ENCODE assay signal across 20 cellular contexts in genomic region chr4:83248486-83248885, GRCh38. TPM values are rescaled to one million over a fixed set of nuclear protein-coding genes. Genes with fewer than 3 reads are reported as not detected.
DNase-seq lines count a peak whose midpoint lies in the region; ATAC-seq and TF ChIP-seq lines count a peak whose summit lies in the region.
"Had no signal": no experiment of that assay in that cellular context is flagged by ENCODE, and none has a peak within 500 bp of the region (broad histone marks: within the 10 kb centered on the region; RNA-seq: fewer than 3 reads in every experiment).

No MANE protein-coding gene starts in this region.

- H3K27me3 Mint-ChIP-seq in activated T-cell treated with anti-CD3 and anti-CD28 coated beads, Interleukin-2, amount 50 U/mL, for 4 hours (ENCODE audit: low read depth), result peaks cover 2% of the 10 kb centered on the region
- H3K27me3 Mint-ChIP-seq: CD4-positive, alpha-beta memory T cell had no signal

- H4K20me1 ChIP-seq in HCT116 (ENCODE audit: insufficient read depth) (no peaks in the 10 kb centered on the region), PC-9 (ENCODE audit: insufficient read depth) (no peaks in the 10 kb centered on the region)

- ATAC-seq in HCT116 (peak; percentile 44; the same call in 1 of the 2 replicates), HG02759 (IDR thresholded peaks at IDR 0.05; ENCODE audit: unreplicated experiment) (no peak)
- no peak for ATAC-seq in activated T-cell treated with anti-CD3 and anti-CD28 coated beads, Interleukin-2, amount 50 U/mL, for 4 hours
- ATAC-seq: activated CD8-positive, alpha-beta T cell treated with anti-CD3 and anti-CD28 coated beads, Interleukin-2, amount 10 ng/mL, durations not matched to agents 7 days and 5 days; left ventricle myocardium superior had no signal

- no peak overlapping the region for H3K4me3 Mint-ChIP-seq in activated T-cell treated with anti-CD3 and anti-CD28 coated beads, Interleukin-2, amount 50 U/mL, for 4 hours
- H3K4me3 Mint-ChIP-seq: activated CD8-positive, alpha-beta T cell treated with anti-CD3 and anti-CD28 coated beads, Interleukin-2, amount 10 ng/mL, durations not matched to agents 7 days and 5 days; CD4-positive, alpha-beta memory T cell had no signal

- H3K4me3 ChIP-seq in HCT116 (replicated peaks in 1 of 2; ENCODE audit: low read depth in 1 of 2, low read length in 2 of 2) (no peak overlapping the region), PC-9 (no peak overlapping the region), stomach (no peak overlapping the region)
- H3K4me3 ChIP-seq: coronary artery, heart left ventricle, suprapubic skin, uterus had no signal

- no peaks in the 10 kb centered on the region for H3K79me2 ChIP-seq in HCT116 (ENCODE audit: insufficient read depth, low read length)
- no peaks in the 10 kb centered on the region for H3K79me2 ChIP-seq in PC-9 (ENCODE audit: low read depth)

- intact Hi-C loops in HCT116 (cut with micrococcal nuclease), result no loop called here
- intact Hi-C loops in PC-9 (cut with micrococcal nuclease; ENCODE audit: unreplicated experiment), result no loop called here
- intact Hi-C loops in stomach (cut with DNase I; ENCODE audit: low total_unique reads), result no loop called here

- H2AFZ ChIP-seq in HCT116 (ENCODE audit: low read depth, low read length, poor library complexity, severe bottlenecking) (no peak overlapping the region), PC-9 (no peak overlapping the region)

- RAD21 ChIA-PET in HCT116 (lab: Charles Lee; ENCODE audit: low non-redundant PET in 1 of 2, low total read pairs in 2 of 2, uncharacterized antibody in 2 of 2, unreplicated experiment in 2 of 2), result no interaction called here

- peaks cover 9 to 34% of the 10 kb centered on the region in 2 experiments; a peak in 3 of 4 replicates for H3K4me1 ChIP-seq in HCT116 (ENCODE audit: control insufficient read depth in 1 of 2, insufficient read depth in 2 of 2, low read length in 2 of 2)
- peaks cover 15% of the 10 kb centered on the region for H3K4me1 ChIP-seq in PC-9 (replicated peaks; ENCODE audit: insufficient read depth)
- peaks cover 0 to 12% (median 0%) of the 10 kb centered on the region in 4 donors for H3K4me1 ChIP-seq in stomach
- H3K4me1 ChIP-seq: uterus had no signal

- TF ChIP-seq CTCF in HCT116 (IDR thresholded peaks at IDR 0.05 in 2 of 3, conservative IDR thresholded peaks at IDR 0.05 in 1 of 3; ENCODE audit: borderline replicate concordance in 1 of 3, insufficient read depth in 1 of 3, low read depth in 2 of 3, low read length in 2 of 3) (no peak), PC-9 (conservative IDR thresholded peaks at IDR 0.05) (no peak), stomach (IDR thresholded peaks at IDR 0.05) (no peak)

- H3K27me3 ChIP-seq in HCT116 (ENCODE audit: insufficient read depth, low read length), result no peaks in the 10 kb centered on the region
- no peaks in the 10 kb centered on the region for H3K27me3 ChIP-seq in PC-9 (ENCODE audit: insufficient read depth, low read depth)
- no peaks in the 10 kb centered on the region for H3K27me3 ChIP-seq in stomach
- H3K27me3 ChIP-seq: heart left ventricle, suprapubic skin, uterus had no signal

- TF ChIP-seq POLR2A in HCT116 (IDR thresholded peaks at IDR 0.05; ENCODE audit: borderline replicate concordance, extremely low read depth, insufficient read depth, insufficient read length) (no peak), stomach (IDR thresholded peaks at IDR 0.05) (no peak)

- H3K27ac ChIP-seq in HCT116 (ENCODE audit: low read depth, low read length), result no peak overlapping the region
- H3K27ac ChIP-seq in PC-9, result peak overlapping the region; percentile 66
- H3K27ac ChIP-seq in epithelial cell of prostate, result peak overlapping the region; percentile 20
- peak overlapping the region in 1 of 5 donors; percentile 16 for H3K27ac ChIP-seq in stomach
- H3K27ac ChIP-seq: coronary artery, heart left ventricle, suprapubic skin, uterus had no signal

- peak overlapping the region; percentile 44 for H3K4me2 ChIP-seq in HCT116 (ENCODE audit: low read length)
- H3K4me2 ChIP-seq in PC-9, result peak overlapping the region; percentile 25

- no peak for TF ChIP-seq RAD21 in HCT116 (IDR thresholded peaks at IDR 0.05; ENCODE audit: low read depth)

- H3K9ac ChIP-seq in HCT116 (ENCODE audit: low read length), result no peak overlapping the region

- no peaks in the 10 kb centered on the region for H3K9me3 Mint-ChIP-seq in activated T-cell treated with anti-CD3 and anti-CD28 coated beads, Interleukin-2, amount 50 U/mL, for 4 hours

- no peak for TF ChIP-seq EP300 in stomach (IDR thresholded peaks at IDR 0.05)

- DNase-seq in HCT116 (ENCODE audit: low read depth, low spot score), result no peak
- DNase-seq in PC-9, result peak; percentile 46 to 82
- peak; percentile 45 for DNase-seq in epithelial cell of prostate (ENCODE audit: low read depth, low spot score)
- DNase-seq in renal cortical epithelial cell (ENCODE audit: low read depth), result peak; percentile 32
- DNase-seq in activated T-cell treated with anti-CD3 and anti-CD28 coated beads, Interleukin-2, amount 50 U/mL, for 4 hours, result no peak
- no peak for DNase-seq in stomach
- DNase-seq: activated CD4-positive, CD25-positive, alpha-beta regulatory T cell treated with anti-CD3 and anti-CD28 coated beads, Interleukin-2, amount 50 U/mL, for 72 hours; activated CD8-positive, alpha-beta T cell treated with anti-CD3 and anti-CD28 coated beads, Interleukin-2, amount 10 ng/mL, durations not matched to agents 7 days and 5 days; activated gamma-delta T cell treated with Interleukin-2 at 50 U/mL for 16 hours; CD4-positive, alpha-beta memory T cell; heart left ventricle; left ventricle myocardium superior; NCI-H1417 treated with DMSO at 0.1 percent for 48 hours; NCI-H2107; NCI-H510A treated with DMSO at 0.1 percent for 48 hours; T-helper 9 cell; uterus had no signal

- WGBS in stomach, 5 donors, result 42 to 78% (median 63%) methylated on average over 4 to 5 of the region's 5 CpGs

- peaks cover 27% of the 10 kb centered on the region for H3K4me1 Mint-ChIP-seq in activated T-cell treated with anti-CD3 and anti-CD28 coated beads, Interleukin-2, amount 50 U/mL, for 4 hours (ENCODE audit: low read depth)

- POLR2A ChIA-PET in HCT116 (lab: Charles Lee) (no interaction called here), PC-9 (lab: Charles Lee; ENCODE audit: unreplicated experiment) (interaction anchor here (0.6 kb wide), 1 partner anchor 161 kb away, joined by 3 read pairs; no protein-coding TSS in a partner anchor)

- H3K9me3 ChIP-seq in HCT116 (ENCODE audit: control insufficient read depth in 1 of 2, insufficient read depth in 1 of 2, low read depth in 1 of 2, low read length in 2 of 2) (no peaks in the 10 kb centered on the region), PC-9 (ENCODE audit: insufficient read depth, low read depth) (no peaks in the 10 kb centered on the region), stomach (no peaks in the 10 kb centered on the region)
- H3K9me3 ChIP-seq: heart left ventricle, suprapubic skin, uterus had no signal

- peaks cover 4% of the 10 kb centered on the region for H3K36me3 Mint-ChIP-seq in activated T-cell treated with anti-CD3 and anti-CD28 coated beads, Interleukin-2, amount 50 U/mL, for 4 hours (ENCODE audit: insufficient read depth)

- H3K36me3 ChIP-seq in HCT116 (ENCODE audit: control insufficient read depth in 1 of 2, insufficient read depth in 2 of 2, low read length in 2 of 2) (no peaks in the 10 kb centered on the region), PC-9 (ENCODE audit: low read depth) (no peaks in the 10 kb centered on the region), stomach (no peaks in the 10 kb centered on the region)
- H3K36me3 ChIP-seq: heart left ventricle, suprapubic skin, uterus had no signal

- BruUV-seq in HCT116 (replicated peaks; lab: Mats Ljungman, UMichigan) (no TSS peak), PC-9 (replicated peaks; lab: Mats Ljungman, UMichigan) (no TSS peak)

- no peaks in the 10 kb centered on the region for H3F3A ChIP-seq in PC-9 (ENCODE audit: insufficient read depth, low read depth)

- CTCF ChIA-PET in HCT116 (lab: Charles Lee), result no interaction called here
- CTCF ChIA-PET in PC-9 (lab: Charles Lee), result no interaction called here

- no peaks in the 10 kb centered on the region for H3K9me2 ChIP-seq in HCT116 (ENCODE audit: insufficient read depth)
- H3K9me2 ChIP-seq in PC-9 (ENCODE audit: insufficient read depth), result no peaks in the 10 kb centered on the region

TF ChIP-seq in HCT116, 20 proteins besides CTCF, POLR2A, EP300 and RAD21:
- TF ChIP-seq ZFX (IDR thresholded peaks at IDR 0.05), result no peak

RNA-seq across cellular contexts. Expression of gene COQ2, which starts 36.1 kb away (rescaled TPM):
- total RNA-seq in HCT116 (2021; ENCODE audit: unreplicated experiment) (20.6 TPM), PC-9 (2021) (16.5 and 19.5 TPM in 2 replicates), renal cortical epithelial cell (17.1 and 24.8 TPM in 2 replicates), stomach (10 to 100 TPM in 1 of 5 donors, 1 to 10 TPM in 4; 1.8 to 10.1 (median 9.1) TPM)
- polyA plus RNA-seq in HCT116 (2012), result 9.2 and 11.5 TPM in 2 replicates
- total RNA-seq in activated T-cell treated with anti-CD3 and anti-CD28 coated beads, Interleukin-2, amount 50 U/mL, for 4 hours, result 10 to 100 TPM; 13.3 to 16.4 (median 15.0) TPM
- 1 to 10 TPM; 2.9 to 7.1 (median 5.1) TPM for polyA plus RNA-seq in stomach

Comparison
In these comparisons a context has a peak if more than half of its experiments do, and no peak if none do; other contexts are left out.
1. DNase-seq: peak in PC-9 (2 of 2), epithelial cell of prostate (single experiment) and renal cortical epithelial cell (single experiment); none in HCT116 (single experiment), activated T-cell treated with anti-CD3 and anti-CD28 coated beads, Interleukin-2, amount 50 U/mL, for 4 hours (single experiment) and stomach (single experiment).